ENCODE assay signal across 8 cellular contexts in the genomic region with DNA sequence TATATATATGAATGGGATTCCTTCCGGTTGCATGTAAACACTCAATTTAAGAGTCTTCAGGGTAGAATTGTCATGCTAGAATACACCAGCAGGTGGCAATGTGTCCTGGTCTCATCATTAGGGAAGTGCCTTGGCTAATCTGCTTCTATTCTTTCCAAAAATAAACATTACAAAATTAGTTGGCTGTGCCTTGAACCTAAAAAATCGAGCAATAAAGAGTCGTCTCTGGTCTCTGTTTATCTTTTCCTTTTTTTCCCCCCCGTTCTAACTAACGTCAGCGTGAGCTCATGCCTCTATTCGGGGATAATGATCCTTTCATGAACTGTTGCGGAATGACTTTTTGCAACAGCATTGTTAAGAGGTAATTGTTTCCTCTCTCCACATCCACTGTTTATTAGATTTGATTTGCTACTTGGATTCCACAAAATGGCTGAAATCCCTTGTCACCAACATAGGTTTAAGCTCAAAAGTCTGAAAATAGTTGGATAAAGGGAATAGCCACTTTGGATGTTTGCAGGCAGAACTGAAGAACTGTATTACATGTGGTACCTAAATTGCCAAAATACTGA. TPM values are rescaled to one million over a fixed set of nuclear protein-coding genes. Genes with fewer than 3 reads are reported as not detected.
DNase-seq lines count a peak whose midpoint lies in the region; ATAC-seq and TF ChIP-seq lines count a peak whose summit lies in the region.

No MANE protein-coding gene starts in this region.

- intact Hi-C loops in PC-3 (cut with micrococcal nuclease): loop anchor here (1.0 to 5.0 kb wide), 5 partner anchors 47 to 176 kb away; a partner anchor contains a TSS
- intact Hi-C loops in upper lobe of right lung (cut with DNase I): no loop called here

- peak; percentile 73 for TF ChIP-seq CTCF in PC-3 (conservative IDR thresholded peaks at IDR 0.05; ENCODE audit: low read depth, low read length)
- TF ChIP-seq CTCF in foreskin keratinocyte (conservative IDR thresholded peaks at IDR 0.05): peak; percentile 78
- peak; percentile 72 for TF ChIP-seq CTCF in upper lobe of right lung (IDR thresholded peaks at IDR 0.05)

- H3K4me1 ChIP-seq in PC-3 (ENCODE audit: insufficient read depth, low read length) (peaks cover 56% of the 10 kb centered on the region), foreskin keratinocyte (peaks cover 21% of the 10 kb centered on the region), neuronal stem cell (ENCODE audit: control insufficient read depth in 2 of 2, insufficient read depth in 1 of 2, low read depth in 1 of 2, low read length in 2 of 2) (peaks cover 8 to 11% of the 10 kb centered on the region in 2 donors), upper lobe of right lung (peaks cover 12% of the 10 kb centered on the region)

- H3K79me2 ChIP-seq in PC-3 (ENCODE audit: low read length): peaks cover 35% of the 10 kb centered on the region

- H3K18ac ChIP-seq in neuronal stem cell (ENCODE audit: low read length): no peak overlapping the region

- peak overlapping the region; percentile 97 for H2AFZ ChIP-seq in PC-3 (ENCODE audit: low read length)
- peak overlapping the region; percentile 98 for H2AFZ ChIP-seq in neuronal stem cell (ENCODE audit: low read length)

- peaks cover 21% of the 10 kb centered on the region for H4K20me1 ChIP-seq in PC-3 (ENCODE audit: low read length)

- H3K9me3 ChIP-seq in PC-3 (ENCODE audit: low read length) (no peaks in the 10 kb centered on the region), neuronal stem cell (replicated peaks in 1 of 2; ENCODE audit: control insufficient read depth in 2 of 2, insufficient read depth in 1 of 2, low read depth in 1 of 2, low read length in 2 of 2) (no peaks in the 10 kb centered on the region), upper lobe of right lung (no peaks in the 10 kb centered on the region)

- POLR2A ChIA-PET in PC-3 (lab: Charles Lee; ENCODE audit: unreplicated experiment): interaction anchor here (0.7 to 1.4 kb wide), 2 partner anchors 66 to 97 kb away, joined by 8 to 13 read pairs; no protein-coding TSS in a partner anchor

- H3K27me3 ChIP-seq in PC-3 (ENCODE audit: low read length) (no peaks in the 10 kb centered on the region), foreskin keratinocyte (no peaks in the 10 kb centered on the region), neuronal stem cell (ENCODE audit: control insufficient read depth in 3 of 3, insufficient read depth in 3 of 3, low read depth in 1 of 3, low read length in 3 of 3) (no peaks in the 10 kb centered on the region), upper lobe of right lung (no peaks in the 10 kb centered on the region)

- H2BK12ac ChIP-seq in neuronal stem cell (ENCODE audit: low read length): no peak overlapping the region

- no peak for TF ChIP-seq POLR2A in GM18505 (IDR thresholded peaks at IDR 0.05; ENCODE audit: borderline replicate concordance, extremely low read depth, insufficient read depth, insufficient read length)

- H3K14ac ChIP-seq in neuronal stem cell (ENCODE audit: low read length): no peak overlapping the region

- no CpG with 5 or more reads among the region's 8 CpGs for WGBS in neuronal stem cell (ENCODE audit: extremely low coverage in 2 of 2, insufficient read length in 2 of 2, insufficient replicate concordance in 1 of 2), 2 donors

- H4K91ac ChIP-seq in neuronal stem cell (ENCODE audit: low read depth, low read length, poor library complexity): no peak overlapping the region

- H4K8ac ChIP-seq in neuronal stem cell (ENCODE audit: low read depth, low read length): no peak overlapping the region

- H3K9ac ChIP-seq in PC-3 (ENCODE audit: low read length) (peak overlapping the region; percentile 67), neuronal stem cell (ENCODE audit: low read depth, low read length, poor library complexity) (no peak overlapping the region)

- BruUV-seq in PC-3 (replicated peaks; lab: Mats Ljungman, UMichigan): TSS peak; percentile 70

- no peak overlapping the region for H2BK120ac ChIP-seq in neuronal stem cell (ENCODE audit: low read depth, low read length)

- DNase-seq in ELR (ENCODE audit: low read depth) (peak; percentile 83), Kasumi-1 (lab: John Stamatoyannopoulos, UW) (peak; percentile 82 to 86), PC-3 (peak; percentile 96), foreskin keratinocyte (peak in 1 of 2 donors; percentile 73), neuronal stem cell (ENCODE audit: low spot score) (peak; percentile 66), upper lobe of right lung (no peak)
- peak; percentile 51 for DNase-seq in activated naive CD4-positive, alpha-beta T cell treated with Interleukin-2 at 50 U/mL for 16 hours

- ATAC-seq in PC-3 (no peak), foreskin keratinocyte (peak; percentile 13), upper lobe of right lung (peak; percentile 53), GM18505 (IDR thresholded peaks at IDR 0.05; ENCODE audit: unreplicated experiment) (no peak)

- no peak overlapping the region for H3K23ac ChIP-seq in neuronal stem cell (ENCODE audit: low read depth, low read length, poor library complexity)

- H3K4me3 ChIP-seq in PC-3 (ENCODE audit: low read length) (peak overlapping the region; percentile 85), neuronal stem cell (ENCODE audit: low read length in 2 of 2) (peak overlapping the region in 1 of 2 donors; percentile 91), upper lobe of right lung (peak overlapping the region; percentile 74)

- no peak overlapping the region for H2BK5ac ChIP-seq in neuronal stem cell (ENCODE audit: low read length)

- CTCF ChIA-PET in PC-3 (lab: Charles Lee): interaction anchor here (0.6 to 0.7 kb wide), 3 partner anchors 20 to 104 kb away, joined by 3 to 4 read pairs (median 4); no protein-coding TSS in a partner anchor

- peak overlapping the region; percentile 98 for H3K4me2 ChIP-seq in PC-3 (ENCODE audit: low read length)
- peak overlapping the region; percentile 65 for H3K4me2 ChIP-seq in neuronal stem cell (ENCODE audit: insufficient read depth, low read length, poor library complexity, severe bottlenecking)

- peaks cover 3% of the 10 kb centered on the region for H3F3A ChIP-seq in PC-3 (ENCODE audit: low read length, unreplicated experiment)

- H3K36me3 ChIP-seq in PC-3 (ENCODE audit: low read depth, low read length) (peaks cover 4% of the 10 kb centered on the region; the same call in 1 of the 2 replicates), neuronal stem cell (replicated peaks in 1 of 2; ENCODE audit: control insufficient read depth in 2 of 2, insufficient read depth in 2 of 2, low read length in 2 of 2) (peaks cover 6 to 24% of the 10 kb centered on the region in 2 donors), upper lobe of right lung (peaks cover 5% of the 10 kb centered on the region)

- no peaks in the 10 kb centered on the region for H3K79me1 ChIP-seq in neuronal stem cell (ENCODE audit: low read depth, low read length)

- no peak overlapping the region for H2BK15ac ChIP-seq in neuronal stem cell (ENCODE audit: low read length)

- H2AK5ac ChIP-seq in neuronal stem cell (ENCODE audit: low read depth, low read length): no peak overlapping the region

- H3K27ac ChIP-seq in PC-3 (ENCODE audit: low read length) (peak overlapping the region; percentile 38), foreskin keratinocyte (no peak overlapping the region), neuronal stem cell (replicated peaks; ENCODE audit: low read length) (no peak overlapping the region), upper lobe of right lung (peak overlapping the region; percentile 90)

- H3K9me2 ChIP-seq in PC-3 (replicated peaks; ENCODE audit: low read length): no peaks in the 10 kb centered on the region

- no peak overlapping the region for H3K4ac ChIP-seq in neuronal stem cell (ENCODE audit: low read length)

RNA-seq across cellular contexts. Expression of a gene that starts 1.2 kb away (rescaled TPM):
- total RNA-seq in PC-3 (2014; rRNA removed): 41.0 and 54.4 TPM in 2 replicates
- 61.3 and 66.7 TPM in 2 replicates for total RNA-seq in foreskin keratinocyte
- 7.2 and 8.2 TPM in 2 replicates for polyA plus RNA-seq in foreskin keratinocyte
- polyA plus RNA-seq in neuronal stem cell (2013, experiment 1 of 2): 12.7 TPM
- polyA plus RNA-seq in neuronal stem cell (2013, experiment 2 of 2): 13.1 TPM
- total RNA-seq in upper lobe of right lung: 132 TPM

RNA-seq across cellular contexts. Expression of a gene that starts 9.9 kb away (rescaled TPM):
- total RNA-seq in PC-3 (2014; rRNA removed) (4.2 and 6.2 TPM in 2 replicates), foreskin keratinocyte (2.7 and 3.4 TPM in 2 replicates), upper lobe of right lung (4.2 TPM)
- polyA plus RNA-seq in foreskin keratinocyte: 4.1 and 4.2 TPM in 2 replicates
- 12.2 TPM for polyA plus RNA-seq in neuronal stem cell (2013, experiment 1 of 2)
- 12.1 TPM for polyA plus RNA-seq in neuronal stem cell (2013, experiment 2 of 2)

Comparison
In these comparisons a context has a peak if more than half of its experiments do, and no peak if none do; other contexts are left out.
1. ATAC-seq: peak in foreskin keratinocyte (single experiment) and upper lobe of right lung (single experiment); none in PC-3 (single experiment) and GM18505 (single experiment).
2. H3K27ac ChIP-seq: peak in PC-3 (single experiment) and upper lobe of right lung (single experiment); none in foreskin keratinocyte (single experiment) and neuronal stem cell (single experiment).
3. Peak in every context shown above with its lines, with median percentiles within 50 percentile points of each other: CTCF ChIP-seq.